Comparison of ENCODE assay signal across 8 cellular contexts in the genomic region with DNA sequence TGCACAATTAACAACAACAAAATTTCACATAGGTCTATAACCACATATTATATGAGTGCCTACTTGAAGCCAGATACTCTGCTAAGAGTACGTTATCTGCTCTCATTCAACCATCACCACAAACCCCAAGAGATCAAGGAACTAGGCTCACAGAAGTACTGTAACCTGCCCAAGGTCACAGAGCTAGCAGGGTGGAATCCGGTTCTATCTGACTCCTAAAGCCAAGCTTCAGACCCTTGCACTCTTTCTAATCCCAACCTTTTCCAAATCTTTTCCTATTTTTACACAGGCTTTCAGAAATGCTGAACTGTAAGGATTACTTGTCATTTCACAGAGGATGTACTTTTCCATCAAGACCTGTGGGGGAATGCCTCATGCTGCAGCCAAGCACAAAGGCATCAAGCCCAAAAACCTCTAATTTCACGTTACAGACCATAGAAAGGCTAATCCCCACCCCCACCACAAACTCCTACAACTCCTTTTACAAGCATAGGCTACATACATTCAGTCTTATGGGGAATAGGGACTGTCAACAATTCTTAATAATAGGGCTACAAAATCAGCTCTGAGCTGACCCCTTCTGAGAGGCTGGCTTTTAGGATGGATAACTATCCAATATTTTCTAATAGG. TPM values are rescaled to one million over a fixed set of nuclear protein-coding genes. Genes with fewer than 3 reads are reported as not detected.
DNase-seq lines count a peak whose midpoint lies in the region; ATAC-seq and TF ChIP-seq lines count a peak whose summit lies in the region.

No MANE protein-coding gene starts in this region.

- peaks cover 57 to 65% (median 61%) of the 10 kb centered on the region in 3 donors for H3K4me1 Mint-ChIP-seq in naive B cell

- H3K36me3 Mint-ChIP-seq in naive B cell = peaks cover 4 to 6% of the 10 kb centered on the region in 2 donors

- DNase-seq in GM12864 (ENCODE audit: low read depth) (no peak), NCI-H187 treated with DMSO at 0.1 percent for 48 hours (lab: John Stamatoyannopoulos, UW) (peak; percentile 39), cardiac fibroblast (ENCODE audit: low read depth in 2 of 2) (no peak), naive B cell (peak; percentile 49), OCI-M2 (lab: John Stamatoyannopoulos, UW; ENCODE audit: unreplicated experiment) (no peak), NCI-H128 (lab: John Stamatoyannopoulos, UW; ENCODE audit: unreplicated experiment) (no peak), iPS-NIHi7 (ENCODE audit: extremely low spot score) (no peak)

- no peaks in the 10 kb centered on the region for H3K27me3 Mint-ChIP-seq in naive B cell

- peak in 1 of 2 donors; percentile 4 for ATAC-seq in naive B cell (ENCODE audit: low read depth in 2 of 2)
- ATAC-seq in GM21360 (IDR thresholded peaks at IDR 0.05; ENCODE audit: unreplicated experiment) = no peak

- H3K27ac Mint-ChIP-seq in naive B cell = peak overlapping the region; percentile 90 to 100 (median 100)

- peak overlapping the region; percentile 91 to 100 (median 99) for H3K4me3 Mint-ChIP-seq in naive B cell

- H3K4me3 ChIP-seq in GM12864 (ENCODE audit: low read depth, low read length) (peak overlapping the region; percentile 98), cardiac fibroblast (replicated peaks in 1 of 2; ENCODE audit: low read depth in 2 of 2, low read length in 2 of 2) (peak overlapping the region; percentile 76 to 78)

- TF ChIP-seq CTCF in GM12864 (IDR thresholded peaks at IDR 0.05; ENCODE audit: low read depth, low read length, missing control alignments) (no peak), cardiac fibroblast (IDR thresholded peaks at IDR 0.05; ENCODE audit: low read depth, low read length) (no peak)

- H3K9me3 Mint-ChIP-seq in naive B cell = peaks cover 0 to 10% (median 5%) of the 10 kb centered on the region in 7 donors

RNA-seq across cellular contexts. Expression of gene PRCP, which starts 0.9 kb away (rescaled TPM):
- 100 to 1,000 TPM; 133 to 176 (median 152) TPM for polyA plus RNA-seq in naive B cell (ENCODE audit: low read depth in 6 of 6)

RNA-seq across cellular contexts. Expression of gene DDIAS, which starts 2.2 kb away (rescaled TPM):
- polyA plus RNA-seq in naive B cell (ENCODE audit: low read depth in 6 of 6) = 1 to 10 TPM; 3.9 to 9.9 (median 7.8) TPM

Comparison
In these comparisons a context has a peak if more than half of its experiments do, and no peak if none do; other contexts are left out.
1. DNase-seq: peak in NCI-H187 treated with DMSO at 0.1 percent for 48 hours (single experiment) and naive B cell (single experiment); none in GM12864 (single experiment), cardiac fibroblast (0 of 2), OCI-M2 (single experiment), NCI-H128 (single experiment) and iPS-NIHi7 (single experiment).